Comparison of ENCODE assay signal across 24 cellular contexts in the genomic region with DNA sequence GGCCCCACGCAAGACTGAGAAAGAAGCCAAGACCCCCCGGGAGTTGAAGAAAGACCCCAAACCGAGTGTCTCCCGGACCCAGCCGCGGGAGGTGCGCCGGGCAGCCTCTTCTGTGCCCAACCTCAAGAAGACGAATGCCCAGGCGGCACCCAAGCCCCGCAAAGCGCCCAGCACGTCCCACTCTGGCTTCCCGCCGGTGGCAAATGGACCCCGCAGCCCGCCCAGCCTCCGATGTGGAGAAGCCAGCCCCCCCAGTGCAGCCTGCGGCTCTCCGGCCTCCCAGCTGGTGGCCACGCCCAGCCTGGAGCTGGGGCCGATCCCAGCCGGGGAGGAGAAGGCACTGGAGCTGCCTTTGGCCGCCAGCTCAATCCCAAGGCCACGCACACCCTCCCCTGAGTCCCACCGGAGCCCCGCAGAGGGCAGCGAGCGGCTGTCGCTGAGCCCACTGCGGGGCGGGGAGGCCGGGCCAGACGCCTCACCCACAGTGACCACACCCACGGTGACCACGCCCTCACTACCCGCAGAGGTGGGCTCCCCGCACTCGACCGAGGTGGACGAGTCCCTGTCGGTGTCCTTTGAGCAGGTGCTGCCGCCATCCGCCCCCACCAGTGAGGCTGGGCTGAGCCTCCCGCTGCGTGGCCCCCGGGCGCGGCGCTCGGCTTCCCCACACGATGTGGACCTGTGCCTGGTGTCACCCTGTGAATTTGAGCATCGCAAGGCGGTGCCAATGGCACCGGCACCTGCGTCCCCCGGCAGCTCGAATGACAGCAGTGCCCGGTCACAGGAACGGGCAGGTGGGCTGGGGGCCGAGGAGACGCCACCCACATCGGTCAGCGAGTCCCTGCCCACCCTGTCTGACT. TPM values are rescaled to one million over a fixed set of nuclear protein-coding genes. Genes with fewer than 3 reads are reported as not detected.
DNase-seq lines count a peak whose midpoint lies in the region; ATAC-seq, FAIRE-seq and TF ChIP-seq lines count a peak whose summit lies in the region.
"Had no signal": no experiment of that assay in that cellular context is flagged by ENCODE, and none has a peak within 500 bp of the region (broad histone marks: within the 10 kb centered on the region; RNA-seq: fewer than 3 reads in every experiment).

No MANE protein-coding gene starts in this region.

- H3K4me2 ChIP-seq in K562 (ENCODE audit: insufficient read depth, low read length), result no peak overlapping the region
- no peak overlapping the region for H3K4me2 ChIP-seq in HepG2 (ENCODE audit: low read depth, low read length)

- no peaks in the 10 kb centered on the region for H3K9me1 ChIP-seq in K562 (ENCODE audit: control insufficient read depth, insufficient read depth, low read length)

- in situ Hi-C loops in K562 (cut with MboI), result no loop called here
- in situ Hi-C loops in HepG2 (cut with HindIII; ENCODE audit: extremely low pct_ligation_motif_present, low pct_unique_long_range_greater_than_20kb), result no loop called here
- in situ Hi-C loops in KBM-7 (cut with MboI; ENCODE audit: low pct_unique_long_range_greater_than_20kb, low sequenced_read_pairs), result no loop called here

- peaks cover 15% of the 10 kb centered on the region for H3K4me1 ChIP-seq in left ventricle myocardium inferior
- H3K4me1 ChIP-seq in K562 (replicated peaks in 1 of 2; ENCODE audit: control insufficient read depth in 2 of 2, insufficient read depth in 2 of 2, low read length in 2 of 2), result peaks cover 2 to 28% of the 10 kb centered on the region in 2 experiments; a peak in 4 of 5 replicates
- no peaks in the 10 kb centered on the region for H3K4me1 ChIP-seq in HepG2 (ENCODE audit: insufficient read depth, low read length)
- peaks cover 7% of the 10 kb centered on the region for H3K4me1 ChIP-seq in upper lobe of right lung

- WGBS in K562 (ENCODE audit: insufficient coverage, low coverage, missing lambda C conversion rate), result 95% methylated on average over 37 of the region's 64 CpGs
- WGBS in HepG2 (ENCODE audit: low lambda C conversion rate), result 99% methylated on average over 20 of the region's 64 CpGs

- H3K27ac ChIP-seq in left ventricle myocardium inferior (replicated peaks) (no peak overlapping the region), K562 (ENCODE audit: extremely low read depth, low read depth, low read length) (no peak overlapping the region), HepG2 (ENCODE audit: extremely low read length, insufficient read depth, low read length) (no peak overlapping the region), upper lobe of right lung (no peak overlapping the region)
- H3K27ac ChIP-seq: SK-N-MC had no signal

- CTCF ChIA-PET in K562 (lab: Yijun Ruan, JAX; ENCODE audit: low intra/inter-chr PET ratio), result no interaction called here
- CTCF ChIA-PET in HepG2 (lab: Yijun Ruan, JAX; ENCODE audit: low intra/inter-chr PET ratio, low total read pairs), result no interaction called here

- DNase-seq in Right ventricle myocardium superior (no peak), left ventricle myocardium inferior (no peak), K562 (ENCODE audit: extremely low read depth in 1 of 4, low spot score in 3 of 4) (peak in 1 of 4 experiments; percentile 46), HepG2 (ENCODE audit: low spot score) (no peak), upper lobe of right lung (no peak), KBM-7 (no peak), NCI-H510A treated with DMSO at 0.1 percent for 48 hours (lab: John Stamatoyannopoulos, UW) (no peak)
- DNase-seq in activated effector memory CD4-positive, alpha-beta T cell treated with Interleukin-2 at 50 U/mL for 16 hours, result no peak
- DNase-seq: 8988T, DMS53, GDM1, Kasumi-1, NCI-H1694 treated with DMSO at 0.1 percent for 48 hours, NCI-H2081 treated with DMSO at 0.1 percent for 48 hours, NCI-H2171 treated with DMSO at 0.1 percent for 48 hours, NCI-H526, SHP77 treated with DMSO at 0.1 percent for 48 hours had no signal

- FAIRE-seq in K562 (lab: Jason Lieb, UNC) (no peak), HepG2 (lab: Jason Lieb, UNC) (no peak)
- FAIRE-seq: D721Med, GM19239, H1, HTR-8/SVneo had no signal

- peaks cover 4% of the 10 kb centered on the region; the same call in 1 of the 2 replicates for H4K20me1 ChIP-seq in K562 (replicated peaks; ENCODE audit: control insufficient read depth, insufficient read depth, low read length)
- peaks cover 3% of the 10 kb centered on the region for H4K20me1 ChIP-seq in HepG2 (ENCODE audit: insufficient read depth, low read length)

- no peaks in the 10 kb centered on the region for H3K27me3 ChIP-seq in left ventricle myocardium inferior (ENCODE audit: low read depth)
- H3K27me3 ChIP-seq in K562 (ENCODE audit: control insufficient read depth in 2 of 2, insufficient read depth in 2 of 2, low read length in 2 of 2), result no peaks in the 10 kb centered on the region
- no peaks in the 10 kb centered on the region for H3K27me3 ChIP-seq in HepG2 (ENCODE audit: control insufficient read depth in 1 of 2, insufficient read depth in 2 of 2, low read length in 2 of 2)
- H3K27me3 ChIP-seq in upper lobe of right lung, result no peaks in the 10 kb centered on the region

- H2AFZ ChIP-seq in K562 (ENCODE audit: low read depth, low read length) (no peak overlapping the region), HepG2 (ENCODE audit: low read length) (no peak overlapping the region)

- intact Hi-C loops in Right ventricle myocardium superior (cut with DNase I), result no loop called here
- intact Hi-C loops in left ventricle myocardium inferior (cut with micrococcal nuclease), result no loop called here
- intact Hi-C loops in K562 (cut with micrococcal nuclease), result no loop called here
- intact Hi-C loops in HepG2 (cut with micrococcal nuclease; ENCODE audit: unreplicated experiment), result no loop called here
- intact Hi-C loops in upper lobe of right lung (cut with DNase I), result no loop called here

- TF ChIP-seq CTCF in left ventricle myocardium inferior (IDR thresholded peaks at IDR 0.05; ENCODE audit: borderline replicate concordance), result no peak
- TF ChIP-seq CTCF in K562 (IDR thresholded peaks at IDR 0.05 in 2 of 3, conservative IDR thresholded peaks at IDR 0.05 in 1 of 3; ENCODE audit: insufficient read depth in 2 of 3, low read depth in 1 of 3, low read length in 3 of 3), result no peak
- no peak for TF ChIP-seq CTCF in HepG2 (CRISPR knock-in tag; IDR thresholded peaks at IDR 0.05)
- no peak for TF ChIP-seq CTCF in upper lobe of right lung (IDR thresholded peaks at IDR 0.05)

- ATAC-seq in Right ventricle myocardium superior (ENCODE audit: poor library complexity) (peak; percentile 19), K562 (no peak; the same call in 2 of the 3 replicates), HepG2 (peak; percentile 18; the same call in 2 of the 3 replicates), upper lobe of right lung (peak; percentile 13)

- TF ChIP-seq EP300 in K562 (IDR thresholded peaks at IDR 0.05; ENCODE audit: low read length), result no peak
- no peak for TF ChIP-seq EP300 in HepG2 (IDR thresholded peaks at IDR 0.05; ENCODE audit: low read depth in 2 of 2, low read length in 2 of 2)
- no peak for TF ChIP-seq EP300 in HepG2 (CRISPR knock-in tag; IDR thresholded peaks at IDR 0.05; ENCODE audit: borderline replicate concordance)

- H3K4me3 ChIP-seq in left ventricle myocardium inferior (no peak overlapping the region), K562 (no peak overlapping the region), HepG2 (replicated peaks in 1 of 3; ENCODE audit: insufficient read depth in 1 of 3, low read depth in 2 of 3, low read length in 3 of 3) (no peak overlapping the region), upper lobe of right lung (no peak overlapping the region)
- H3K4me3 ChIP-seq: SK-N-MC had no signal

- H3K9ac ChIP-seq in K562 (ENCODE audit: insufficient read depth in 1 of 2, low read depth in 2 of 2, low read length in 2 of 2) (0 out of 4 replicates have a peak overlapping the region, but pooled peaks of 1 of the 2 experiments have one; percentile 43), HepG2 (ENCODE audit: insufficient read depth, low read depth, low read length) (no peak overlapping the region)

- TF ChIP-seq POLR2A in K562 (conservative IDR thresholded peaks at IDR 0.05) (no peak), HepG2 (IDR thresholded peaks at IDR 0.05; ENCODE audit: insufficient read depth in 1 of 2, low read depth in 2 of 2, low read length in 2 of 2) (no peak)

- TF ChIP-seq RAD21 in K562 (CRISPR knock-in tag; conservative IDR thresholded peaks at IDR 0.05 in 1 of 2, IDR thresholded peaks at IDR 0.05 in 1 of 2) (no peak), HepG2 (CRISPR knock-in tag; IDR thresholded peaks at IDR 0.05) (no peak)

- POLR2A ChIA-PET in K562 (lab: Yijun Ruan, JAX), result interaction anchor here (1.2 kb wide), 1 partner anchor 22 kb away, joined by 3 read pairs; no protein-coding TSS in a partner anchor
- POLR2A ChIA-PET in HepG2 (lab: Yijun Ruan, JAX), result no interaction called here

- H3K9me3 ChIP-seq in left ventricle myocardium inferior (replicated peaks) (peaks cover 6% of the 10 kb centered on the region), K562 (replicated peaks; ENCODE audit: control insufficient read depth, insufficient read depth, low read depth, low read length) (no peaks in the 10 kb centered on the region), HepG2 (ENCODE audit: low read length) (no peaks in the 10 kb centered on the region), upper lobe of right lung (no peaks in the 10 kb centered on the region)

- no TSS peak for BruUV-seq in K562 (replicated peaks; lab: Mats Ljungman, UMichigan)
- no TSS peak for BruUV-seq in HepG2 (replicated peaks; lab: Mats Ljungman, UMichigan)

- H3K36me3 ChIP-seq in left ventricle myocardium inferior, result peaks cover 88% of the 10 kb centered on the region
- peaks cover 89% of the 10 kb centered on the region for H3K36me3 ChIP-seq in K562 (ENCODE audit: control insufficient read depth, insufficient read depth, low read length)
- peaks cover 26 to 37% of the 10 kb centered on the region in 2 experiments; a peak in 4 of 5 replicates for H3K36me3 ChIP-seq in HepG2 (replicated peaks in 1 of 2; ENCODE audit: control insufficient read depth in 1 of 2, insufficient read depth in 2 of 2, low read length in 2 of 2)
- H3K36me3 ChIP-seq in upper lobe of right lung, result peaks cover 90% of the 10 kb centered on the region

- peaks cover 14% of the 10 kb centered on the region for H3K79me2 ChIP-seq in K562 (ENCODE audit: control insufficient read depth, insufficient read depth, low read length)
- no peaks in the 10 kb centered on the region for H3K79me2 ChIP-seq in HepG2 (ENCODE audit: insufficient read depth, low read length)

RNA-seq across cellular contexts. Expression of gene MAP1S, which starts 7.9 kb away (rescaled TPM):
- total RNA-seq in Right ventricle myocardium superior (25.1 TPM), left ventricle myocardium inferior (21.4 TPM), K562 (2014; rRNA removed) (23.0 and 36.9 TPM in 2 replicates), K562 (2014; rRNA removed; fragmentation: Illumina TruSeq; extraction: Trizol) (3.0 and 5.3 TPM in 2 replicates), K562 (2015; rRNA removed; fragmentation: Illumina TruSeq; extraction: Trizol) (9.5 and 11.0 TPM in 2 replicates), K562 (2021) (79.8 and 81.0 TPM in 2 replicates), HepG2 (2016; rRNA removed; fragmentation: Illumina TruSeq; extraction: Trizol) (3.8 and 12.2 TPM in 2 replicates), upper lobe of right lung (71.4 TPM)
- 19.7 and 56.1 TPM in 2 replicates for total RNA-seq in K562 (2011; cell fraction: chromatin; rRNA removed; ENCODE audit: low replicate concordance)
- 33.4 and 40.5 TPM in 2 replicates for total RNA-seq in K562 (2011; cell fraction: nucleolus; rRNA removed)
- 34.0 and 46.6 TPM in 2 replicates for total RNA-seq in K562 (2011; cell fraction: nucleoplasm; rRNA removed)
- polyA plus RNA-seq in K562 (2011; rRNA removed) (5.9 and 18.2 TPM in 2 replicates), K562 (2014; fragmentation: Illumina TruSeq; extraction: Trizol) (33.0 and 48.4 TPM in 2 replicates), K562 (2014; fragmentation: Nextera tagmentation; extraction: Ambion mirVana) (1 to 10 TPM; 2.0 to 3.0 TPM), K562 (2014; rRNA removed) (12.2 and 13.9 TPM in 2 replicates), HepG2 (2011; rRNA removed) (7.3 and 8.2 TPM in 2 replicates)
- polyA plus RNA-seq in K562 (2011; cell fraction: cytosol; rRNA removed), result 11.0 and 28.6 TPM in 2 replicates
- polyA plus RNA-seq in K562 (2011; cell fraction: nucleus; rRNA removed), result 17.9 and 37.4 TPM in 2 replicates
- polyA plus RNA-seq in K562 (2012), result 85.3 and 93.8 TPM in 2 replicates
- polyA minus RNA-seq in K562 (2011; rRNA and poly(A)+ RNA removed), result 12.8 and 15.3 TPM in 2 replicates
- polyA minus RNA-seq in K562 (2011; cell fraction: cytosol; rRNA and poly(A)+ RNA removed), result 65.8 and 95.4 TPM in 2 replicates
- 15.6 and 19.3 TPM in 2 replicates for polyA minus RNA-seq in K562 (2011; cell fraction: nucleus; rRNA and poly(A)+ RNA removed)
- total RNA-seq in HepG2 (2016; cell fraction: cytosol; rRNA removed; fragmentation: Illumina TruSeq; extraction: Trizol; ENCODE audit: low read depth), result 2.4 and 2.8 TPM in 2 replicates
- 6.4 and 9.5 TPM in 2 replicates for total RNA-seq in HepG2 (2016; cell fraction: insoluble cytoplasmic fraction; rRNA removed; fragmentation: Illumina TruSeq; extraction: Trizol)
- total RNA-seq in HepG2 (2016; cell fraction: membrane; rRNA removed; fragmentation: Illumina TruSeq; extraction: Trizol), result 6.3 and 6.5 TPM in 2 replicates
- 6.7 and 10.0 TPM in 2 replicates for total RNA-seq in HepG2 (2016; cell fraction: nucleus; rRNA removed; fragmentation: Illumina TruSeq; extraction: Trizol)
- 3.3 and 5.6 TPM in 2 replicates for polyA plus RNA-seq in HepG2 (2011; cell fraction: cytosol; rRNA removed)
- polyA plus RNA-seq in HepG2 (2011; cell fraction: nucleus; rRNA removed), result 34.8 and 36.5 TPM in 2 replicates
- 18.2 and 28.7 TPM in 2 replicates for polyA plus RNA-seq in HepG2 (2012)
- 1.0 and 1.3 TPM in 2 replicates for polyA plus RNA-seq in HepG2 (2016; cell fraction: cytosol; fragmentation: Illumina TruSeq; extraction: Trizol; ENCODE audit: low read depth)
- polyA plus RNA-seq in HepG2 (2016; cell fraction: insoluble cytoplasmic fraction; fragmentation: Illumina TruSeq; extraction: Trizol; ENCODE audit: low read depth), result 8.8 and 13.1 TPM in 2 replicates
- 2.1 and 3.2 TPM in 2 replicates for polyA plus RNA-seq in HepG2 (2016; cell fraction: membrane; fragmentation: Illumina TruSeq; extraction: Trizol; ENCODE audit: low read depth)
- polyA plus RNA-seq in HepG2 (2016; cell fraction: nucleus; fragmentation: Illumina TruSeq; extraction: Trizol; ENCODE audit: insufficient read depth, low read depth), result 15.3 and 23.8 TPM in 2 replicates
- 37.6 and 52.5 TPM in 2 replicates for polyA minus RNA-seq in HepG2 (2011; rRNA and poly(A)+ RNA removed; ENCODE audit: low replicate concordance)
- 19.4 and 24.6 TPM in 2 replicates for polyA minus RNA-seq in HepG2 (2011; cell fraction: cytosol; rRNA and poly(A)+ RNA removed)
- polyA minus RNA-seq in HepG2 (2011; cell fraction: nucleus; rRNA and poly(A)+ RNA removed), result 10.9 and 11.4 TPM in 2 replicates

RNA-seq across cellular contexts. Expression of gene FCHO1, which starts 24.1 kb away (rescaled TPM):
- total RNA-seq in Right ventricle myocardium superior (0.75 TPM), left ventricle myocardium inferior (0.71 TPM), K562 (2014; rRNA removed) (25.4 and 33.0 TPM in 2 replicates), K562 (2014; rRNA removed; fragmentation: Illumina TruSeq; extraction: Trizol) (9.2 and 14.3 TPM in 2 replicates), K562 (2015; rRNA removed; fragmentation: Illumina TruSeq; extraction: Trizol) (18.1 and 18.3 TPM in 2 replicates), K562 (2021) (51.9 and 58.9 TPM in 2 replicates), HepG2 (2016; rRNA removed; fragmentation: Illumina TruSeq; extraction: Trizol) (1.2 and 1.3 TPM in 2 replicates), upper lobe of right lung (7.4 TPM)
- total RNA-seq in K562 (2011; cell fraction: chromatin; rRNA removed; ENCODE audit: low replicate concordance), result 225 and 536 TPM in 2 replicates
- total RNA-seq in K562 (2011; cell fraction: nucleolus; rRNA removed), result 220 and 237 TPM in 2 replicates
- total RNA-seq in K562 (2011; cell fraction: nucleoplasm; rRNA removed), result 234 and 250 TPM in 2 replicates
- polyA plus RNA-seq in K562 (2011; rRNA removed) (9.3 and 19.3 TPM in 2 replicates), K562 (2014; fragmentation: Illumina TruSeq; extraction: Trizol) (24.2 and 32.6 TPM in 2 replicates), K562 (2014; fragmentation: Nextera tagmentation; extraction: Ambion mirVana) (under 1 TPM; 0.21 to 0.67 TPM), K562 (2014; rRNA removed) (26.6 and 28.7 TPM in 2 replicates), HepG2 (2011; rRNA removed) (2.5 and 3.1 TPM in 2 replicates)
- polyA plus RNA-seq in K562 (2011; cell fraction: cytosol; rRNA removed), result 9.1 and 14.7 TPM in 2 replicates
- polyA plus RNA-seq in K562 (2011; cell fraction: nucleus; rRNA removed), result 80.2 and 106 TPM in 2 replicates
- polyA plus RNA-seq in K562 (2012), result 31.6 and 56.4 TPM in 2 replicates
- 45.3 and 55.3 TPM in 2 replicates for polyA minus RNA-seq in K562 (2011; rRNA and poly(A)+ RNA removed)
- polyA minus RNA-seq in K562 (2011; cell fraction: cytosol; rRNA and poly(A)+ RNA removed), result 28.8 and 38.7 TPM in 2 replicates
- polyA minus RNA-seq in K562 (2011; cell fraction: nucleus; rRNA and poly(A)+ RNA removed), result 95.9 and 141 TPM in 2 replicates
- 0.18 and 1.7 TPM in 2 replicates for total RNA-seq in HepG2 (2016; cell fraction: cytosol; rRNA removed; fragmentation: Illumina TruSeq; extraction: Trizol; ENCODE audit: low read depth)
- 0.45 and 2.3 TPM in 2 replicates for total RNA-seq in HepG2 (2016; cell fraction: insoluble cytoplasmic fraction; rRNA removed; fragmentation: Illumina TruSeq; extraction: Trizol)
- 1.4 TPM in 2 replicates for total RNA-seq in HepG2 (2016; cell fraction: membrane; rRNA removed; fragmentation: Illumina TruSeq; extraction: Trizol)
- 1.6 and 3.1 TPM in 2 replicates for total RNA-seq in HepG2 (2016; cell fraction: nucleus; rRNA removed; fragmentation: Illumina TruSeq; extraction: Trizol)
- 0.95 and 1.5 TPM in 2 replicates for polyA plus RNA-seq in HepG2 (2011; cell fraction: cytosol; rRNA removed)
- polyA plus RNA-seq in HepG2 (2011; cell fraction: nucleus; rRNA removed), result 23.2 and 28.6 TPM in 2 replicates
- 4.3 and 5.3 TPM in 2 replicates for polyA plus RNA-seq in HepG2 (2012)
- polyA plus RNA-seq in HepG2 (2016; cell fraction: cytosol; fragmentation: Illumina TruSeq; extraction: Trizol; ENCODE audit: low read depth), result 0.75 and 1.1 TPM in 2 replicates
- polyA plus RNA-seq in HepG2 (2016; cell fraction: insoluble cytoplasmic fraction; fragmentation: Illumina TruSeq; extraction: Trizol; ENCODE audit: low read depth), result 0.76 and 2.0 TPM in 2 replicates
- 0.88 and 1.4 TPM in 2 replicates for polyA plus RNA-seq in HepG2 (2016; cell fraction: membrane; fragmentation: Illumina TruSeq; extraction: Trizol; ENCODE audit: low read depth)
- 4.8 and 5.1 TPM in 2 replicates for polyA plus RNA-seq in HepG2 (2016; cell fraction: nucleus; fragmentation: Illumina TruSeq; extraction: Trizol; ENCODE audit: insufficient read depth, low read depth)
- 1.3 and 16.7 TPM in 2 replicates for polyA minus RNA-seq in HepG2 (2011; rRNA and poly(A)+ RNA removed; ENCODE audit: low replicate concordance)
- polyA minus RNA-seq in HepG2 (2011; cell fraction: cytosol; rRNA and poly(A)+ RNA removed), result 2.5 and 4.6 TPM in 2 replicates
- 20.1 and 21.3 TPM in 2 replicates for polyA minus RNA-seq in HepG2 (2011; cell fraction: nucleus; rRNA and poly(A)+ RNA removed)

RNA-seq across cellular contexts. Expression of gene UNC13A, which starts 39.0 kb away (rescaled TPM):
- total RNA-seq in Right ventricle myocardium superior, result 0.05 TPM
- total RNA-seq in left ventricle myocardium inferior, result 0.05 TPM
- total RNA-seq in K562 (2011; cell fraction: chromatin; rRNA removed; ENCODE audit: low replicate concordance), result 5.0 and 12.3 TPM in 2 replicates
- total RNA-seq in K562 (2011; cell fraction: nucleolus; rRNA removed), result 2.5 and 5.7 TPM in 2 replicates
- total RNA-seq in K562 (2011; cell fraction: nucleoplasm; rRNA removed), result 2.9 and 4.6 TPM in 2 replicates
- total RNA-seq in K562 (2014; rRNA removed), result 0.24 and 0.27 TPM in 2 replicates
- 0.18 and 0.19 TPM in 2 replicates for total RNA-seq in K562 (2014; rRNA removed; fragmentation: Illumina TruSeq; extraction: Trizol)
- 0.15 and 0.25 TPM in 2 replicates for total RNA-seq in K562 (2015; rRNA removed; fragmentation: Illumina TruSeq; extraction: Trizol)
- total RNA-seq in K562 (2021), result 0.13 and 0.38 TPM in 2 replicates
- polyA plus RNA-seq in K562 (2011; rRNA removed), result 0.34 and 1.0 TPM in 2 replicates
- polyA plus RNA-seq in K562 (2011; cell fraction: cytosol; rRNA removed), result 0.24 and 0.81 TPM in 2 replicates
- 1.5 and 8.3 TPM in 2 replicates for polyA plus RNA-seq in K562 (2011; cell fraction: nucleus; rRNA removed)
- polyA plus RNA-seq in K562 (2012), result 0.28 and 0.66 TPM in 2 replicates
- polyA plus RNA-seq in K562 (2014; fragmentation: Illumina TruSeq; extraction: Trizol), result 0.28 and 0.31 TPM in 2 replicates
- polyA plus RNA-seq in K562 (2014; fragmentation: Nextera tagmentation; extraction: Ambion mirVana), result under 1 TPM; 0.03 to 0.04 TPM
- 0.16 and 0.20 TPM in 2 replicates for polyA plus RNA-seq in K562 (2014; rRNA removed)
- polyA minus RNA-seq in K562 (2011; rRNA and poly(A)+ RNA removed), result 0.63 and 1.4 TPM in 2 replicates
- 0.27 and 0.95 TPM in 2 replicates for polyA minus RNA-seq in K562 (2011; cell fraction: cytosol; rRNA and poly(A)+ RNA removed)
- 1.1 and 2.3 TPM in 2 replicates for polyA minus RNA-seq in K562 (2011; cell fraction: nucleus; rRNA and poly(A)+ RNA removed)
- 0.07 and 0.11 TPM in 2 replicates for total RNA-seq in HepG2 (2016; rRNA removed; fragmentation: Illumina TruSeq; extraction: Trizol)
- total RNA-seq in HepG2 (2016; cell fraction: cytosol; rRNA removed; fragmentation: Illumina TruSeq; extraction: Trizol; ENCODE audit: low read depth), result not detected in 2 replicates
- total RNA-seq in HepG2 (2016; cell fraction: insoluble cytoplasmic fraction; rRNA removed; fragmentation: Illumina TruSeq; extraction: Trizol), result 0.09 TPM in 2 replicates
- 0.03 and 0.06 TPM in 2 replicates for total RNA-seq in HepG2 (2016; cell fraction: membrane; rRNA removed; fragmentation: Illumina TruSeq; extraction: Trizol)
- 0.09 and 0.16 TPM in 2 replicates for total RNA-seq in HepG2 (2016; cell fraction: nucleus; rRNA removed; fragmentation: Illumina TruSeq; extraction: Trizol)
- polyA plus RNA-seq in HepG2 (2011; rRNA removed), result 0.34 and 0.45 TPM in 2 replicates
- polyA plus RNA-seq in HepG2 (2011; cell fraction: cytosol; rRNA removed), result 0.09 and 0.10 TPM in 2 replicates
- 1.7 and 2.0 TPM in 2 replicates for polyA plus RNA-seq in HepG2 (2011; cell fraction: nucleus; rRNA removed)
- 0.17 and 0.20 TPM in 2 replicates for polyA plus RNA-seq in HepG2 (2012)
- not detected in 2 replicates for polyA plus RNA-seq in HepG2 (2016; cell fraction: cytosol; fragmentation: Illumina TruSeq; extraction: Trizol; ENCODE audit: low read depth)
- 0.05 and 0.14 TPM in 2 replicates for polyA plus RNA-seq in HepG2 (2016; cell fraction: insoluble cytoplasmic fraction; fragmentation: Illumina TruSeq; extraction: Trizol; ENCODE audit: low read depth)
- 0.02 TPM in 1 of 2 replicates, not detected in the other for polyA plus RNA-seq in HepG2 (2016; cell fraction: membrane; fragmentation: Illumina TruSeq; extraction: Trizol; ENCODE audit: low read depth)
- polyA plus RNA-seq in HepG2 (2016; cell fraction: nucleus; fragmentation: Illumina TruSeq; extraction: Trizol; ENCODE audit: insufficient read depth, low read depth), result 0.40 and 0.84 TPM in 2 replicates
- 0.24 and 0.63 TPM in 2 replicates for polyA minus RNA-seq in HepG2 (2011; rRNA and poly(A)+ RNA removed; ENCODE audit: low replicate concordance)
- polyA minus RNA-seq in HepG2 (2011; cell fraction: cytosol; rRNA and poly(A)+ RNA removed), result 0.18 and 0.30 TPM in 2 replicates
- 0.62 and 1.2 TPM in 2 replicates for polyA minus RNA-seq in HepG2 (2011; cell fraction: nucleus; rRNA and poly(A)+ RNA removed)
- 0.41 TPM for total RNA-seq in upper lobe of right lung
- polyA plus RNA-seq: CD14-positive monocyte, IgD-negative memory B cell had no signal
